ENCODE assay signal across 1 cellular context in the genomic region with DNA sequence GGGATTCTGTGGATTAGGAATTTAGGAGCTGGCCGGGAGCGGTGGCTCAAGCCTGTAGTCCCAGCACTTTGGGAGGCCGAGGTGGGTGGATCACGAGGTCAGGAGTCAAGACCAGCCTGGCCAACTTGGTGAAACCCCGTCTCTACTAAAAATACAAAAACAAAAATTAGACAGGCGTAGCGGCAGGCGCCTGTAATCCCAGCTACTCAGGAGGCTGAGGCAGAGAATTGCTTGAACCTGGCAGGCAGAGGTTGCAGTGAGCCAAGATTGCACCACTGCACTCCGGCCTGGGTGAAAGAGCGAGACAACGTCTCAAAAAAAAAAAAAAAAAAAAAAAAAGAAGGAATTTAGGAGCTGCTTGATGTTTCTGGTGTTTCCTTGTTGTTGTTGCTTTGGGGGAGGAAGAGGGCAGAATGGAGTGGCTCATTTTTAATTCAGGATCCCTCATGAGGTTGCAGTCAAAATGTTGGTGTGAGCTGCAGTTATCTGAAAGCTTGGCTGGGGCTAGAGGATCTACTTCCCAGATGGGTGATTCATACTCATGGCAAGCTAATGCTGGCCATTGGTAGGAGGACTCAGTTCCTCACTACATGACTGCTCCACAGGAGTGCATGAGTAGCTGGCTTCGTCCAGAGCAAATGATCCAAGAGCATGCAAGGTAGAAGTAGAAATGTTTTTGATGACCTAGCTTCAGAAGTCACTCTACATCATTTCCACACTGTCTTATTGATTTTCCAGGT.
TF ChIP-seq lines count a peak whose summit lies in the region.

No MANE protein-coding gene starts in this region.

TF ChIP-seq in SK-N-SH, 30 proteins besides CTCF, POLR2A, EP300 and RAD21 (continued from another document):
- TF ChIP-seq, protein P1, sequence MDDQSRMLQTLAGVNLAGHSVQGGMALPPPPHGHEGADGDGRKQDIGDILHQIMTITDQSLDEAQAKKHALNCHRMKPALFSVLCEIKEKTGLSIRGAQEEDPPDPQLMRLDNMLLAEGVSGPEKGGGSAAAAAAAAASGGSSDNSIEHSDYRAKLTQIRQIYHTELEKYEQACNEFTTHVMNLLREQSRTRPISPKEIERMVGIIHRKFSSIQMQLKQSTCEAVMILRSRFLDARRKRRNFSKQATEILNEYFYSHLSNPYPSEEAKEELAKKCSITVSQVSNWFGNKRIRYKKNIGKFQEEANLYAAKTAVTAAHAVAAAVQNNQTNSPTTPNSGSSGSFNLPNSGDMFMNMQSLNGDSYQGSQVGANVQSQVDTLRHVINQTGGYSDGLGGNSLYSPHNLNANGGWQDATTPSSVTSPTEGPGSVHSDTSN (IDR thresholded peaks at IDR 0.05), result no peak
- no peak for TF ChIP-seq POLR2AphosphoS5 (IDR thresholded peaks at IDR 0.05; ENCODE audit: low read depth, low read length)
- TF ChIP-seq SIN3A (IDR thresholded peaks at IDR 0.05; ENCODE audit: borderline replicate concordance, low read depth, low read length), result no peak
- TF ChIP-seq, protein P2, sequence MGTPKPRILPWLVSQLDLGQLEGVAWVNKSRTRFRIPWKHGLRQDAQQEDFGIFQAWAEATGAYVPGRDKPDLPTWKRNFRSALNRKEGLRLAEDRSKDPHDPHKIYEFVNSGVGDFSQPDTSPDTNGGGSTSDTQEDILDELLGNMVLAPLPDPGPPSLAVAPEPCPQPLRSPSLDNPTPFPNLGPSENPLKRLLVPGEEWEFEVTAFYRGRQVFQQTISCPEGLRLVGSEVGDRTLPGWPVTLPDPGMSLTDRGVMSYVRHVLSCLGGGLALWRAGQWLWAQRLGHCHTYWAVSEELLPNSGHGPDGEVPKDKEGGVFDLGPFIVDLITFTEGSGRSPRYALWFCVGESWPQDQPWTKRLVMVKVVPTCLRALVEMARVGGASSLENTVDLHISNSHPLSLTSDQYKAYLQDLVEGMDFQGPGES (IDR thresholded peaks at IDR 0.05; ENCODE audit: low read depth, low read length), result no peak
- no peak for TF ChIP-seq YY1 (IDR thresholded peaks at IDR 0.05; ENCODE audit: low read depth)
- no peak for TF ChIP-seq TEAD4 (IDR thresholded peaks at IDR 0.05; ENCODE audit: borderline replicate concordance, insufficient read depth)
- no peak for TF ChIP-seq MEF2A (IDR thresholded peaks at IDR 0.05; ENCODE audit: borderline replicate concordance, low read depth)
- TF ChIP-seq FOSL2 (IDR thresholded peaks at IDR 0.05; ENCODE audit: borderline replicate concordance, low read depth), result no peak
- TF ChIP-seq, protein P3, sequence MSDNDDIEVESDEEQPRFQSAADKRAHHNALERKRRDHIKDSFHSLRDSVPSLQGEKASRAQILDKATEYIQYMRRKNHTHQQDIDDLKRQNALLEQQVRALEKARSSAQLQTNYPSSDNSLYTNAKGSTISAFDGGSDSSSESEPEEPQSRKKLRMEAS (IDR thresholded peaks at IDR 0.05; ENCODE audit: low read depth), result no peak
- TF ChIP-seq ELF1 (IDR thresholded peaks at IDR 0.05), result no peak
- TF ChIP-seq TAF1 (IDR thresholded peaks at IDR 0.05; ENCODE audit: borderline replicate concordance, low read depth, low read length), result no peak
- no peak for TF ChIP-seq JUND (IDR thresholded peaks at IDR 0.05)
- no peak for TF ChIP-seq RXRA (IDR thresholded peaks at IDR 0.05; ENCODE audit: borderline replicate concordance, low read depth)
- TF ChIP-seq FOXM1 (IDR thresholded peaks at IDR 0.05; ENCODE audit: low read depth), result no peak
